In the genomic region with DNA sequence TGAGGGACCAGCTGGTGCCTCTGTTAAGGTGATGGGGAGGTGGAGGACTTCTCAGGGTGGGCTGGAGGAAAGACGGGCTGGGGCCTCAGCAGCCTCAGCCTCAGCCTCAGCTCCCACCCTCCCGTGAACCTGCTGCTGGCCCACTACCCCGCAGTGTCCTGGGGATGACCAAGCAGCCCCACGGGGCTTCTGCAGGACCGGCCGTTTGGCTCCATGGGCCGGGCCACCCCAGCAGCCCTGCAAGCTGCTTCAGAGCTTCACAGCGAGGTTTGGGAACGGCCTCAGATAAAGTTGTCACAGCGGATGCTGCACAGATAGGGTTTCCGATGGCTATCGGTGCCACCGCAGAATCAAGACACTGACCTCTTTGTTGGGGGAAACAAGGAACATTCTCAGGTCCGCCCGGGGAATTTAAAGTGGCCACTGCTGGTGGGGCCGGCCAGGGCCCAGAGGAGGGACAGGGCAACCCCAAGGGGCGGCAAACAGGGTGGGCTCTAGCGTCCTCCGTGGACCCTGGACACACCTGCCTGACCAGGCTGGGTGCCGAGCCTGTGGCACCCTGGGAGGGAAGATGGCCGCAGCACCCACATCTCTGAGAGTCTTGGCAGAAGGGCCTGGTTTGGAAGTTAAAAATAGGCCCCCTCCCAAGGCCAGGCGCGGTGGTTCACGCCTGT, we compare ENCODE assay signal across 1 cellular context.
TF ChIP-seq lines count a peak whose summit lies in the region.

No MANE protein-coding gene starts in this region.

TF ChIP-seq in K562, 482 proteins besides CTCF, POLR2A, EP300 and RAD21:
- TF ChIP-seq, protein P1, sequence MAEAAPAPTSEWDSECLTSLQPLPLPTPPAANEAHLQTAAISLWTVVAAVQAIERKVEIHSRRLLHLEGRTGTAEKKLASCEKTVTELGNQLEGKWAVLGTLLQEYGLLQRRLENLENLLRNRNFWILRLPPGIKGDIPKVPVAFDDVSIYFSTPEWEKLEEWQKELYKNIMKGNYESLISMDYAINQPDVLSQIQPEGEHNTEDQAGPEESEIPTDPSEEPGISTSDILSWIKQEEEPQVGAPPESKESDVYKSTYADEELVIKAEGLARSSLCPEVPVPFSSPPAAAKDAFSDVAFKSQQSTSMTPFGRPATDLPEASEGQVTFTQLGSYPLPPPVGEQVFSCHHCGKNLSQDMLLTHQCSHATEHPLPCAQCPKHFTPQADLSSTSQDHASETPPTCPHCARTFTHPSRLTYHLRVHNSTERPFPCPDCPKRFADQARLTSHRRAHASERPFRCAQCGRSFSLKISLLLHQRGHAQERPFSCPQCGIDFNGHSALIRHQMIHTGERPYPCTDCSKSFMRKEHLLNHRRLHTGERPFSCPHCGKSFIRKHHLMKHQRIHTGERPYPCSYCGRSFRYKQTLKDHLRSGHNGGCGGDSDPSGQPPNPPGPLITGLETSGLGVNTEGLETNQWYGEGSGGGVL (CRISPR knock-in tag; IDR thresholded peaks at IDR 0.05) = no peak
- TF ChIP-seq, protein P2, sequence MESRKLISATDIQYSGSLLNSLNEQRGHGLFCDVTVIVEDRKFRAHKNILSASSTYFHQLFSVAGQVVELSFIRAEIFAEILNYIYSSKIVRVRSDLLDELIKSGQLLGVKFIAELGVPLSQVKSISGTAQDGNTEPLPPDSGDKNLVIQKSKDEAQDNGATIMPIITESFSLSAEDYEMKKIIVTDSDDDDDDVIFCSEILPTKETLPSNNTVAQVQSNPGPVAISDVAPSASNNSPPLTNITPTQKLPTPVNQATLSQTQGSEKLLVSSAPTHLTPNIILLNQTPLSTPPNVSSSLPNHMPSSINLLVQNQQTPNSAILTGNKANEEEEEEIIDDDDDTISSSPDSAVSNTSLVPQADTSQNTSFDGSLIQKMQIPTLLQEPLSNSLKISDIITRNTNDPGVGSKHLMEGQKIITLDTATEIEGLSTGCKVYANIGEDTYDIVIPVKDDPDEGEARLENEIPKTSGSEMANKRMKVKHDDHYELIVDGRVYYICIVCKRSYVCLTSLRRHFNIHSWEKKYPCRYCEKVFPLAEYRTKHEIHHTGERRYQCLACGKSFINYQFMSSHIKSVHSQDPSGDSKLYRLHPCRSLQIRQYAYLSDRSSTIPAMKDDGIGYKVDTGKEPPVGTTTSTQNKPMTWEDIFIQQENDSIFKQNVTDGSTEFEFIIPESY (CRISPR knock-in tag; IDR thresholded peaks at IDR 0.05) = 0 out of 2 replicates have a peak, but pooled peaks have one; percentile 31
- TF ChIP-seq SNIP1 (IDR thresholded peaks at IDR 0.05; ENCODE audit: low read depth) (peak; percentile 53; the same call in 1 of the 2 replicates), DMBX1 (CRISPR knock-in tag; IDR thresholded peaks at IDR 0.05; ENCODE audit: borderline replicate concordance) (no peak), POLR2G (IDR thresholded peaks at IDR 0.05; ENCODE audit: low read depth, low read length) (peak; percentile 41)
